Comparison of ENCODE assay signal across 1 cellular context in genomic region chr10:123213192-123213591, GRCh38.
TF ChIP-seq lines count a peak whose summit lies in the region.

No MANE protein-coding gene starts in this region.

TF ChIP-seq in K562, 482 proteins besides CTCF, POLR2A, EP300 and RAD21:
- TF ChIP-seq ARID1B (IDR thresholded peaks at IDR 0.05) (peak; percentile 14; the same call in 1 of the 2 replicates), CBFA2T3 (IDR thresholded peaks at IDR 0.05) (peak; percentile 30), MBD1 (CRISPR knock-in tag; IDR thresholded peaks at IDR 0.05) (no peak), TCF3 (CRISPR knock-in tag; IDR thresholded peaks at IDR 0.05) (peak; percentile 37; the same call in 1 of the 2 replicates), VEZF1 (CRISPR knock-in tag; IDR thresholded peaks at IDR 0.05) (no peak)
